ENCODE assay signal across 2 cellular contexts in genomic region chr10:34470307-34470706, GRCh38.
TF ChIP-seq lines count a peak whose summit lies in the region.

No MANE protein-coding gene starts in this region.

TF ChIP-seq in WTC11, 78 proteins besides CTCF, POLR2A, EP300 and RAD21 (continued from another document and continues in another):
- no peak for TF ChIP-seq ZSCAN18 (CRISPR knock-in tag; IDR thresholded peaks at IDR 0.05)
- TF ChIP-seq, protein P1, sequence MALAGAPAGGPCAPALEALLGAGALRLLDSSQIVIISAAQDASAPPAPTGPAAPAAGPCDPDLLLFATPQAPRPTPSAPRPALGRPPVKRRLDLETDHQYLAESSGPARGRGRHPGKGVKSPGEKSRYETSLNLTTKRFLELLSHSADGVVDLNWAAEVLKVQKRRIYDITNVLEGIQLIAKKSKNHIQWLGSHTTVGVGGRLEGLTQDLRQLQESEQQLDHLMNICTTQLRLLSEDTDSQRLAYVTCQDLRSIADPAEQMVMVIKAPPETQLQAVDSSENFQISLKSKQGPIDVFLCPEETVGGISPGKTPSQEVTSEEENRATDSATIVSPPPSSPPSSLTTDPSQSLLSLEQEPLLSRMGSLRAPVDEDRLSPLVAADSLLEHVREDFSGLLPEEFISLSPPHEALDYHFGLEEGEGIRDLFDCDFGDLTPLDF (CRISPR knock-in tag; IDR thresholded peaks at IDR 0.05): no peak
- TF ChIP-seq, protein P2, sequence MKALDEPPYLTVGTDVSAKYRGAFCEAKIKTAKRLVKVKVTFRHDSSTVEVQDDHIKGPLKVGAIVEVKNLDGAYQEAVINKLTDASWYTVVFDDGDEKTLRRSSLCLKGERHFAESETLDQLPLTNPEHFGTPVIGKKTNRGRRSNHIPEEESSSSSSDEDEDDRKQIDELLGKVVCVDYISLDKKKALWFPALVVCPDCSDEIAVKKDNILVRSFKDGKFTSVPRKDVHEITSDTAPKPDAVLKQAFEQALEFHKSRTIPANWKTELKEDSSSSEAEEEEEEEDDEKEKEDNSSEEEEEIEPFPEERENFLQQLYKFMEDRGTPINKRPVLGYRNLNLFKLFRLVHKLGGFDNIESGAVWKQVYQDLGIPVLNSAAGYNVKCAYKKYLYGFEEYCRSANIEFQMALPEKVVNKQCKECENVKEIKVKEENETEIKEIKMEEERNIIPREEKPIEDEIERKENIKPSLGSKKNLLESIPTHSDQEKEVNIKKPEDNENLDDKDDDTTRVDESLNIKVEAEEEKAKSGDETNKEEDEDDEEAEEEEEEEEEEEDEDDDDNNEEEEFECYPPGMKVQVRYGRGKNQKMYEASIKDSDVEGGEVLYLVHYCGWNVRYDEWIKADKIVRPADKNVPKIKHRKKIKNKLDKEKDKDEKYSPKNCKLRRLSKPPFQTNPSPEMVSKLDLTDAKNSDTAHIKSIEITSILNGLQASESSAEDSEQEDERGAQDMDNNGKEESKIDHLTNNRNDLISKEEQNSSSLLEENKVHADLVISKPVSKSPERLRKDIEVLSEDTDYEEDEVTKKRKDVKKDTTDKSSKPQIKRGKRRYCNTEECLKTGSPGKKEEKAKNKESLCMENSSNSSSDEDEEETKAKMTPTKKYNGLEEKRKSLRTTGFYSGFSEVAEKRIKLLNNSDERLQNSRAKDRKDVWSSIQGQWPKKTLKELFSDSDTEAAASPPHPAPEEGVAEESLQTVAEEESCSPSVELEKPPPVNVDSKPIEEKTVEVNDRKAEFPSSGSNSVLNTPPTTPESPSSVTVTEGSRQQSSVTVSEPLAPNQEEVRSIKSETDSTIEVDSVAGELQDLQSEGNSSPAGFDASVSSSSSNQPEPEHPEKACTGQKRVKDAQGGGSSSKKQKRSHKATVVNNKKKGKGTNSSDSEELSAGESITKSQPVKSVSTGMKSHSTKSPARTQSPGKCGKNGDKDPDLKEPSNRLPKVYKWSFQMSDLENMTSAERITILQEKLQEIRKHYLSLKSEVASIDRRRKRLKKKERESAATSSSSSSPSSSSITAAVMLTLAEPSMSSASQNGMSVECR (CRISPR knock-in tag; IDR thresholded peaks at IDR 0.05; ENCODE audit: borderline replicate concordance): no peak
- TF ChIP-seq, protein P3, sequence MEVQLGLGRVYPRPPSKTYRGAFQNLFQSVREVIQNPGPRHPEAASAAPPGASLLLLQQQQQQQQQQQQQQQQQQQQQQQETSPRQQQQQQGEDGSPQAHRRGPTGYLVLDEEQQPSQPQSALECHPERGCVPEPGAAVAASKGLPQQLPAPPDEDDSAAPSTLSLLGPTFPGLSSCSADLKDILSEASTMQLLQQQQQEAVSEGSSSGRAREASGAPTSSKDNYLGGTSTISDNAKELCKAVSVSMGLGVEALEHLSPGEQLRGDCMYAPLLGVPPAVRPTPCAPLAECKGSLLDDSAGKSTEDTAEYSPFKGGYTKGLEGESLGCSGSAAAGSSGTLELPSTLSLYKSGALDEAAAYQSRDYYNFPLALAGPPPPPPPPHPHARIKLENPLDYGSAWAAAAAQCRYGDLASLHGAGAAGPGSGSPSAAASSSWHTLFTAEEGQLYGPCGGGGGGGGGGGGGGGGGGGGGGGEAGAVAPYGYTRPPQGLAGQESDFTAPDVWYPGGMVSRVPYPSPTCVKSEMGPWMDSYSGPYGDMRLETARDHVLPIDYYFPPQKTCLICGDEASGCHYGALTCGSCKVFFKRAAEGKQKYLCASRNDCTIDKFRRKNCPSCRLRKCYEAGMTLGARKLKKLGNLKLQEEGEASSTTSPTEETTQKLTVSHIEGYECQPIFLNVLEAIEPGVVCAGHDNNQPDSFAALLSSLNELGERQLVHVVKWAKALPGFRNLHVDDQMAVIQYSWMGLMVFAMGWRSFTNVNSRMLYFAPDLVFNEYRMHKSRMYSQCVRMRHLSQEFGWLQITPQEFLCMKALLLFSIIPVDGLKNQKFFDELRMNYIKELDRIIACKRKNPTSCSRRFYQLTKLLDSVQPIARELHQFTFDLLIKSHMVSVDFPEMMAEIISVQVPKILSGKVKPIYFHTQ (CRISPR knock-in tag; IDR thresholded peaks at IDR 0.05): no peak
- TF ChIP-seq ETV6 (CRISPR knock-in tag; IDR thresholded peaks at IDR 0.05): no peak
- TF ChIP-seq ZNF423 (CRISPR knock-in tag; IDR thresholded peaks at IDR 0.05): no peak
- TF ChIP-seq, protein P4, sequence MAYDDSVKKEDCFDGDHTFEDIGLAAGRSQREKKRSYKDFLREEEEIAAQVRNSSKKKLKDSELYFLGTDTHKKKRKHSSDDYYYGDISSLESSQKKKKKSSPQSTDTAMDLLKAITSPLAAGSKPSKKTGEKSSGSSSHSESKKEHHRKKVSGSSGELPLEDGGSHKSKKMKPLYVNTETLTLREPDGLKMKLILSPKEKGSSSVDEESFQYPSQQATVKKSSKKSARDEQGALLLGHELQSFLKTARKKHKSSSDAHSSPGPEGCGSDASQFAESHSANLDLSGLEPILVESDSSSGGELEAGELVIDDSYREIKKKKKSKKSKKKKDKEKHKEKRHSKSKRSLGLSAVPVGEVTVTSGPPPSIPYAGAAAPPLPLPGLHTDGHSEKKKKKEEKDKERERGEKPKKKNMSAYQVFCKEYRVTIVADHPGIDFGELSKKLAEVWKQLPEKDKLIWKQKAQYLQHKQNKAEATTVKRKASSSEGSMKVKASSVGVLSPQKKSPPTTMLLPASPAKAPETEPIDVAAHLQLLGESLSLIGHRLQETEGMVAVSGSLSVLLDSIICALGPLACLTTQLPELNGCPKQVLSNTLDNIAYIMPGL (CRISPR knock-in tag; IDR thresholded peaks at IDR 0.05): no peak
- TF ChIP-seq TCF7 (CRISPR knock-in tag; IDR thresholded peaks at IDR 0.05; ENCODE audit: low read depth): no peak
- TF ChIP-seq FOXK1 (CRISPR knock-in tag; IDR thresholded peaks at IDR 0.05): no peak
- TF ChIP-seq, protein P5, sequence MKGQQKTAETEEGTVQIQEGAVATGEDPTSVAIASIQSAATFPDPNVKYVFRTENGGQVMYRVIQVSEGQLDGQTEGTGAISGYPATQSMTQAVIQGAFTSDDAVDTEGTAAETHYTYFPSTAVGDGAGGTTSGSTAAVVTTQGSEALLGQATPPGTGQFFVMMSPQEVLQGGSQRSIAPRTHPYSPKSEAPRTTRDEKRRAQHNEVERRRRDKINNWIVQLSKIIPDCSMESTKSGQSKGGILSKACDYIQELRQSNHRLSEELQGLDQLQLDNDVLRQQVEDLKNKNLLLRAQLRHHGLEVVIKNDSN (CRISPR knock-in tag; IDR thresholded peaks at IDR 0.05): no peak
- no peak for TF ChIP-seq ZNF671 (CRISPR knock-in tag; IDR thresholded peaks at IDR 0.05)

TF ChIP-seq in HepG2, 621 proteins besides CTCF, POLR2A, EP300 and RAD21 (continued from another document and continues in another):
- TF ChIP-seq AHDC1 (CRISPR knock-in tag; IDR thresholded peaks at IDR 0.05; ENCODE audit: borderline replicate concordance) (peak; percentile 24; the same call in 1 of the 2 replicates), SNAPC4 (CRISPR knock-in tag; IDR thresholded peaks at IDR 0.05) (no peak), ZNF672 (CRISPR knock-in tag; IDR thresholded peaks at IDR 0.05) (no peak), ZMYM4 (CRISPR knock-in tag; IDR thresholded peaks at IDR 0.05) (peak; percentile 67), ZNF720 (CRISPR knock-in tag; IDR thresholded peaks at IDR 0.05) (no peak), EHMT2 (IDR thresholded peaks at IDR 0.05; ENCODE audit: borderline replicate concordance, low read depth, low read length) (peak; percentile 30; the same call in 1 of the 2 replicates), ZNF652 (CRISPR knock-in tag; IDR thresholded peaks at IDR 0.05; ENCODE audit: borderline replicate concordance, low read depth) (peak; percentile 47; the same call in 1 of the 2 replicates), CBX1 (IDR thresholded peaks at IDR 0.05; ENCODE audit: low read depth) (no peak), CEBPG (CRISPR knock-in tag; IDR thresholded peaks at IDR 0.05) (peak; percentile 63), BORCS8-MEF2B (CRISPR knock-in tag; IDR thresholded peaks at IDR 0.05) (no peak), ZFP82 (CRISPR knock-in tag; IDR thresholded peaks at IDR 0.05; ENCODE audit: borderline replicate concordance) (no peak)
- TF ChIP-seq, protein P6, sequence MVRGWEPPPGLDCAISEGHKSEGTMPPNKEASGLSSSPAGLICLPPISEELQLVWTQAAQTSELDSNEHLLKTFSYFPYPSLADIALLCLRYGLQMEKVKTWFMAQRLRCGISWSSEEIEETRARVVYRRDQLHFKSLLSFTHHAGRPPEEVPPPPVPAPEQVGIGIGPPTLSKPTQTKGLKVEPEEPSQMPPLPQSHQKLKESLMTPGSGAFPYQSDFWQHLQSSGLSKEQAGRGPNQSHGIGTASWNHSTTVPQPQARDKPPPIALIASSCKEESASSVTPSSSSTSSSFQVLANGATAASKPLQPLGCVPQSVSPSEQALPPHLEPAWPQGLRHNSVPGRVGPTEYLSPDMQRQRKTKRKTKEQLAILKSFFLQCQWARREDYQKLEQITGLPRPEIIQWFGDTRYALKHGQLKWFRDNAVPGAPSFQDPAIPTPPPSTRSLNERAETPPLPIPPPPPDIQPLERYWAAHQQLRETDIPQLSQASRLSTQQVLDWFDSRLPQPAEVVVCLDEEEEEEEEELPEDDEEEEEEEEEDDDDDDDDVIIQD (CRISPR knock-in tag; IDR thresholded peaks at IDR 0.05; ENCODE audit: low read depth): peak; percentile 67; the same call in 1 of the 2 replicates
- TF ChIP-seq, protein P7, sequence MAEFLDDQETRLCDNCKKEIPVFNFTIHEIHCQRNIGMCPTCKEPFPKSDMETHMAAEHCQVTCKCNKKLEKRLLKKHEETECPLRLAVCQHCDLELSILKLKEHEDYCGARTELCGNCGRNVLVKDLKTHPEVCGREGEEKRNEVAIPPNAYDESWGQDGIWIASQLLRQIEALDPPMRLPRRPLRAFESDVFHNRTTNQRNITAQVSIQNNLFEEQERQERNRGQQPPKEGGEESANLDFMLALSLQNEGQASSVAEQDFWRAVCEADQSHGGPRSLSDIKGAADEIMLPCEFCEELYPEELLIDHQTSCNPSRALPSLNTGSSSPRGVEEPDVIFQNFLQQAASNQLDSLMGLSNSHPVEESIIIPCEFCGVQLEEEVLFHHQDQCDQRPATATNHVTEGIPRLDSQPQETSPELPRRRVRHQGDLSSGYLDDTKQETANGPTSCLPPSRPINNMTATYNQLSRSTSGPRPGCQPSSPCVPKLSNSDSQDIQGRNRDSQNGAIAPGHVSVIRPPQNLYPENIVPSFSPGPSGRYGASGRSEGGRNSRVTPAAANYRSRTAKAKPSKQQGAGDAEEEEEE (CRISPR knock-in tag; IDR thresholded peaks at IDR 0.05; ENCODE audit: borderline replicate concordance): no peak
